21 cellular contexts compared by ENCODE assay signal in genomic region chr1:160149706-160150105, GRCh38. TPM values are rescaled to one million over a fixed set of nuclear protein-coding genes. Genes with fewer than 3 reads are reported as not detected.
DNase-seq lines count a peak whose midpoint lies in the region; ATAC-seq and TF ChIP-seq lines count a peak whose summit lies in the region.
"Had no signal": no experiment of that assay in that cellular context is flagged by ENCODE, and none has a peak within 500 bp of the region (broad histone marks: within the 10 kb centered on the region; RNA-seq: fewer than 3 reads in every experiment).

No MANE protein-coding gene starts in this region.

- TF ChIP-seq EP300 in sigmoid colon (IDR thresholded peaks at IDR 0.05), result no peak

- H2AFZ ChIP-seq in PC-3 (ENCODE audit: low read length), result no peak overlapping the region
- H2AFZ ChIP-seq: parathyroid adenoma had no signal

- BruUV-seq in PC-3 (replicated peaks; lab: Mats Ljungman, UMichigan), result no TSS peak

- TF ChIP-seq CTCF in PC-3 (conservative IDR thresholded peaks at IDR 0.05; ENCODE audit: low read depth, low read length) (no peak), gastrocnemius medialis (IDR thresholded peaks at IDR 0.05 in 4 of 5, conservative IDR thresholded peaks at IDR 0.05 in 1 of 5) (no peak), sigmoid colon (IDR thresholded peaks at IDR 0.05) (no peak), vagina (IDR thresholded peaks at IDR 0.05) (no peak), left lung (IDR thresholded peaks at IDR 0.05) (no peak)

- H3K4me3 ChIP-seq in PC-3 (ENCODE audit: low read length) (no peak overlapping the region), gastrocnemius medialis (no peak overlapping the region), sigmoid colon (no peak overlapping the region), vagina (no peak overlapping the region), left lung (no peak overlapping the region)
- H3K4me3 ChIP-seq: skin epidermis had no signal

- H3K27ac ChIP-seq in PC-3 (ENCODE audit: low read length), result no peak overlapping the region
- H3K27ac ChIP-seq in gastrocnemius medialis, result peak overlapping the region in 3 of 4 donors; percentile 82 to 100 (median 92)
- no peak overlapping the region for H3K27ac ChIP-seq in sigmoid colon
- H3K27ac ChIP-seq in vagina, result no peak overlapping the region
- no peak overlapping the region for H3K27ac ChIP-seq in left lung
- H3K27ac ChIP-seq: C4-2B, parathyroid adenoma had no signal

- DNase-seq in EH (ENCODE audit: low read depth), result peak; percentile 82
- no peak for DNase-seq in PC-3
- DNase-seq in fibroblast of gingiva (ENCODE audit: low read depth), result peak; percentile 53
- DNase-seq in gastrocnemius medialis, result no peak
- DNase-seq in sigmoid colon, result no peak
- no peak for DNase-seq in activated T-cell treated with anti-CD3 and anti-CD28 coated beads, Interleukin-2, amount 50 U/mL, for 48 hours
- DNase-seq in vagina (ENCODE audit: extremely low spot score in 2 of 2), result no peak
- DNase-seq in left lung, result no peak
- DNase-seq: activated CD4-positive, alpha-beta T cell treated with anti-CD3 and anti-CD28 coated beads, Interleukin-2, amount 50 U/mL, for 48 hours; activated naive CD8-positive, alpha-beta T cell treated with anti-CD3 and anti-CD28 coated beads for 36 hours; activated T-cell treated with anti-CD3 and anti-CD28 coated beads, Interleukin-2, amount 50 U/mL, for 4 hours; central memory CD4-positive, alpha-beta T cell; endodermal cell; NCI-H146; NCI-H446 had no signal

- H3K36me3 ChIP-seq in PC-3 (ENCODE audit: low read depth, low read length) (no peaks in the 10 kb centered on the region), gastrocnemius medialis (no peaks in the 10 kb centered on the region), sigmoid colon (no peaks in the 10 kb centered on the region), vagina (no peaks in the 10 kb centered on the region), left lung (no peaks in the 10 kb centered on the region)

- H3K27me3 ChIP-seq in PC-3 (ENCODE audit: low read length), result no peaks in the 10 kb centered on the region
- H3K27me3 ChIP-seq in gastrocnemius medialis, result no peaks in the 10 kb centered on the region
- H3K27me3 ChIP-seq in sigmoid colon, result no peaks in the 10 kb centered on the region
- H3K27me3 ChIP-seq in vagina, result no peaks in the 10 kb centered on the region
- no peaks in the 10 kb centered on the region for H3K27me3 ChIP-seq in left lung

- no peaks in the 10 kb centered on the region for H3F3A ChIP-seq in PC-3 (ENCODE audit: low read length, unreplicated experiment)

- no peaks in the 10 kb centered on the region for H4K20me1 ChIP-seq in PC-3 (ENCODE audit: low read length)

- H3K9ac ChIP-seq in PC-3 (ENCODE audit: low read length), result no peak overlapping the region
- H3K9ac ChIP-seq: parathyroid adenoma had no signal

- 87 to 89% methylated on average over 2 of the region's 2 CpGs for WGBS in sigmoid colon, 2 donors

- in situ Hi-C loops in gastrocnemius medialis (cut with MboI; ENCODE audit: low sequenced_read_pairs in 4 of 4), result no loop called here

- POLR2A ChIA-PET in PC-3 (lab: Charles Lee; ENCODE audit: unreplicated experiment), result interaction anchor here (0.6 kb wide), 1 partner anchor 12 kb away, joined by 5 read pairs; no protein-coding TSS in a partner anchor

- no peaks in the 10 kb centered on the region for H3K9me3 ChIP-seq in PC-3 (ENCODE audit: low read length)
- H3K9me3 ChIP-seq in gastrocnemius medialis, result no peaks in the 10 kb centered on the region
- H3K9me3 ChIP-seq in sigmoid colon, result no peaks in the 10 kb centered on the region
- no peaks in the 10 kb centered on the region for H3K9me3 ChIP-seq in vagina
- H3K9me3 ChIP-seq in left lung, result no peaks in the 10 kb centered on the region

- H3K4me1 ChIP-seq in PC-3 (ENCODE audit: insufficient read depth, low read length) (0 out of 2 replicates have a peak, but pooled peaks cover 7% of the 10 kb centered on the region), gastrocnemius medialis (peaks cover 0 to 8% of the 10 kb centered on the region in 2 donors), sigmoid colon (peaks cover 0 to 10% (median 4%) of the 10 kb centered on the region in 4 donors), vagina (no peaks in the 10 kb centered on the region), left lung (no peaks in the 10 kb centered on the region)
- H3K4me1 ChIP-seq: parathyroid adenoma had no signal

- no peaks in the 10 kb centered on the region for H3K79me2 ChIP-seq in PC-3 (ENCODE audit: low read length)
- H3K79me2 ChIP-seq: parathyroid adenoma had no signal

- no peak overlapping the region for H3K4me2 ChIP-seq in PC-3 (ENCODE audit: low read length)

- H3K9me2 ChIP-seq in PC-3 (replicated peaks; ENCODE audit: low read length), result no peaks in the 10 kb centered on the region

- ATAC-seq in PC-3, result peak; percentile 41; the same call in 1 of the 2 replicates
- no peak for ATAC-seq in gastrocnemius medialis
- ATAC-seq in left lung, result no peak
- ATAC-seq: activated T-cell treated with anti-CD3 and anti-CD28 coated beads, Interleukin-2, amount 50 U/mL, for 4 hours had no signal

- CTCF ChIA-PET in PC-3 (lab: Charles Lee), result no interaction called here

- intact Hi-C loops in PC-3 (cut with micrococcal nuclease) (no loop called here), gastrocnemius medialis (cut with DNase I; ENCODE audit: low total_unique reads) (no loop called here), sigmoid colon (cut with DNase I) (no loop called here), vagina (cut with DNase I) (no loop called here), left lung (cut with DNase I) (no loop called here)

- TF ChIP-seq POLR2A in gastrocnemius medialis (IDR thresholded peaks at IDR 0.05) (no peak), sigmoid colon (IDR thresholded peaks at IDR 0.05) (no peak), vagina (IDR thresholded peaks at IDR 0.05) (no peak)

RNA-seq across cellular contexts. Expression of gene ATP1A4, which starts 1.7 kb away (rescaled TPM):
- 0.04 TPM in 1 of 2 replicates, not detected in the other for total RNA-seq in PC-3 (2014; rRNA removed)
- under 1 TPM in 2 of 4 donors, not detected in 2; 0.07 to 0.47 TPM for total RNA-seq in gastrocnemius medialis
- 1 to 10 TPM in 1 of 4 donors, under 1 TPM in 1, not detected in 2; 0.27 to 3.0 TPM for total RNA-seq in sigmoid colon
- under 1 TPM in 1 of 3 donors, not detected in 2; 0.22 TPM for polyA plus RNA-seq in sigmoid colon
- total RNA-seq in vagina, result not detected
- not detected for total RNA-seq in left lung
- total RNA-seq: activated naive CD8-positive, alpha-beta T cell treated with anti-CD3 and anti-CD28 coated beads for 36 hours; activated T-cell treated with anti-CD3 and anti-CD28 coated beads, Interleukin-2, amount 50 U/mL, for 4 hours; HT1080; liver; T-helper 1 cell treated with Interleukin-12 subunit alpha and Interleukin-12 subunit beta and Interleukin-4 antibody, amounts not matched to agents 30 ng/mL and 1 ng/mL, for 36 hours had no signal
- polyA plus RNA-seq: liver had no signal

RNA-seq across cellular contexts. Expression of gene ATP1A2, which starts 34.1 kb away (rescaled TPM):
- total RNA-seq in PC-3 (2014; rRNA removed) (not detected in 2 replicates), gastrocnemius medialis (100 to 1,000 TPM; 281 to 710 (median 413) TPM), sigmoid colon (100 to 1,000 TPM in 2 of 4 donors, 10 to 100 TPM in 2; 60.7 to 153 (median 102) TPM), vagina (11.0 TPM), left lung (1 to 10 TPM; 2.8 to 5.0 TPM)
- polyA plus RNA-seq in sigmoid colon, result 1 to 10 TPM in 2 of 3 donors, under 1 TPM in 1; 0.92 to 5.7 (median 1.8) TPM
- total RNA-seq: activated naive CD8-positive, alpha-beta T cell treated with anti-CD3 and anti-CD28 coated beads for 36 hours; activated T-cell treated with anti-CD3 and anti-CD28 coated beads, Interleukin-2, amount 50 U/mL, for 4 hours; HT1080; T-helper 1 cell treated with Interleukin-12 subunit alpha and Interleukin-12 subunit beta and Interleukin-4 antibody, amounts not matched to agents 30 ng/mL and 1 ng/mL, for 36 hours had no signal

RNA-seq across cellular contexts. Expression of gene CASQ1, which starts 40.7 kb away (rescaled TPM):
- 0.12 TPM in 1 of 2 replicates, not detected in the other for total RNA-seq in PC-3 (2014; rRNA removed)
- total RNA-seq in gastrocnemius medialis, result 100 to 1,000 TPM; 255 to 894 (median 358) TPM
- 1 to 10 TPM in 3 of 4 donors, under 1 TPM in 1; 0.66 to 9.4 (median 2.4) TPM for total RNA-seq in sigmoid colon
- under 1 TPM in 2 of 3 donors, not detected in 1; 0.28 to 0.60 TPM for polyA plus RNA-seq in sigmoid colon
- total RNA-seq in vagina, result not detected
- total RNA-seq in left lung, result under 1 TPM; 0.17 to 0.29 TPM
- total RNA-seq: activated naive CD8-positive, alpha-beta T cell treated with anti-CD3 and anti-CD28 coated beads for 36 hours; activated T-cell treated with anti-CD3 and anti-CD28 coated beads, Interleukin-2, amount 50 U/mL, for 4 hours; HT1080; liver; T-helper 1 cell treated with Interleukin-12 subunit alpha and Interleukin-12 subunit beta and Interleukin-4 antibody, amounts not matched to agents 30 ng/mL and 1 ng/mL, for 36 hours had no signal
- polyA plus RNA-seq: liver had no signal

RNA-seq across cellular contexts. Expression of gene IGSF8, which starts 51.3 kb away (rescaled TPM):
- 37.1 and 49.1 TPM in 2 replicates for total RNA-seq in PC-3 (2014; rRNA removed)
- total RNA-seq in gastrocnemius medialis, result 10 to 100 TPM in 1 of 4 donors, 1 to 10 TPM in 3; 3.4 to 12.8 (median 8.7) TPM
- 10 to 100 TPM; 11.1 to 11.4 (median 11.3) TPM for total RNA-seq in sigmoid colon
- polyA plus RNA-seq in sigmoid colon, result 10 to 100 TPM in 1 of 3 donors, 1 to 10 TPM in 2; 4.8 to 34.9 (median 7.2) TPM
- total RNA-seq in vagina, result 21.6 TPM
- 10 to 100 TPM; 27.5 to 38.3 TPM for total RNA-seq in left lung

RNA-seq across cellular contexts. Expression of gene PEA15, which starts 55.5 kb away (rescaled TPM):
- total RNA-seq in PC-3 (2014; rRNA removed), result 90.3 and 128 TPM in 2 replicates
- 10 to 100 TPM; 10.5 to 34.7 (median 27.2) TPM for total RNA-seq in gastrocnemius medialis
- 100 to 1,000 TPM in 1 of 4 donors, 10 to 100 TPM in 3; 65.7 to 126 (median 88.8) TPM for total RNA-seq in sigmoid colon
- 100 to 1,000 TPM in 2 of 3 donors, 10 to 100 TPM in 1; 42.5 to 113 (median 109) TPM for polyA plus RNA-seq in sigmoid colon
- 89.1 TPM for total RNA-seq in vagina
- total RNA-seq in left lung, result 100 to 1,000 TPM; 175 to 178 TPM

Comparison
In these comparisons a context has a peak if more than half of its experiments do, and no peak if none do; other contexts are left out.
1. DNase-seq: peak in EH (single experiment) and fibroblast of gingiva (single experiment); none in PC-3 (single experiment), gastrocnemius medialis (0 of 2), sigmoid colon (single experiment), activated T-cell treated with anti-CD3 and anti-CD28 coated beads, Interleukin-2, amount 50 U/mL, for 48 hours (0 of 2), vagina (0 of 2) and left lung (0 of 2).
2. H3K27ac ChIP-seq: peak in gastrocnemius medialis (3 of 4); none in PC-3 (single experiment), sigmoid colon (0 of 4), vagina (single experiment) and left lung (0 of 2).
3. RNA of gene CASQ1, which starts 40.7 kb away (total RNA-seq): 255 to 894 TPM in gastrocnemius medialis; 0.66 to 9.4 TPM in sigmoid colon, 0.17 to 0.29 TPM in left lung, 0.12 TPM in PC-3 and not detected in vagina (single experiment); every median in the first group is over 10 times any median in the second.